In genomic region chr16:70703041-70703834, GRCh38 we compare ENCODE assay signal across 8 cellular contexts. TPM values are rescaled to one million over a fixed set of nuclear protein-coding genes. Genes with fewer than 3 reads are reported as not detected.
DNase-seq lines count a peak whose midpoint lies in the region; ATAC-seq lines count a peak whose summit lies in the region.

No MANE protein-coding gene starts in this region.

- H3K27ac ChIP-seq in ACC112 (ENCODE audit: low read depth, low read length) (peak overlapping the region; percentile 0; the same call in 1 of the 2 replicates), ectodermal cell (ENCODE audit: insufficient read depth, low read depth, low read length, poor library complexity, severe bottlenecking) (peak overlapping the region; percentile 55)

- H3K4me1 ChIP-seq in ACC112 (ENCODE audit: control insufficient read depth, insufficient read depth, low read length, unreplicated experiment) (peaks cover 41% of the 10 kb centered on the region), ectodermal cell (ENCODE audit: control insufficient read depth, insufficient read depth, low read length) (peaks cover 25% of the 10 kb centered on the region), mucosa of stomach (ENCODE audit: control insufficient read depth, insufficient read depth, low read length) (peaks cover 30% of the 10 kb centered on the region)

- H2AFZ ChIP-seq in ACC112 (ENCODE audit: low read length, unreplicated experiment): no peak overlapping the region

- H3K27me3 ChIP-seq in ACC112 (ENCODE audit: insufficient read depth, low read length): no peaks in the 10 kb centered on the region
- H3K27me3 ChIP-seq in ectodermal cell (ENCODE audit: control insufficient read depth, insufficient read depth, low read length, poor library complexity, severe bottlenecking): no peaks in the 10 kb centered on the region
- no peaks in the 10 kb centered on the region for H3K27me3 ChIP-seq in mucosa of stomach (ENCODE audit: control insufficient read depth, insufficient read depth, low read length)

- no peaks in the 10 kb centered on the region for H3K9me3 ChIP-seq in ectodermal cell (ENCODE audit: control insufficient read depth, low read length)
- no peaks in the 10 kb centered on the region for H3K9me3 ChIP-seq in mucosa of stomach (ENCODE audit: control insufficient read depth, low read length)

- H3K79me2 ChIP-seq in ACC112 (ENCODE audit: control insufficient read depth, insufficient read depth, low read length, unreplicated experiment): no peaks in the 10 kb centered on the region

- H3K4me3 ChIP-seq in ACC112 (ENCODE audit: low read depth, low read length) (no peak overlapping the region), ectodermal cell (ENCODE audit: insufficient read depth, low read depth, low read length) (no peak overlapping the region), mucosa of stomach (ENCODE audit: low read length) (no peak overlapping the region)

- 62 to 66% methylated on average over 16 of the region's 16 CpGs for WGBS in ectodermal cell, 2 experiments

- ATAC-seq in HG03108 (IDR thresholded peaks at IDR 0.05; ENCODE audit: unreplicated experiment) (no peak), GM21367 (IDR thresholded peaks at IDR 0.05; ENCODE audit: unreplicated experiment) (no peak)

- DNase-seq in M059J (ENCODE audit: low read depth): peak; percentile 94
- no peak for DNase-seq in AML-193 (lab: John Stamatoyannopoulos, UW)
- no peak for DNase-seq in GF-D8 (lab: John Stamatoyannopoulos, UW)

- H3K9ac ChIP-seq in mucosa of stomach (ENCODE audit: low read length): peak overlapping the region; percentile 25

- H3K36me3 ChIP-seq in ACC112 (ENCODE audit: insufficient read depth, low read length): peaks cover 4% of the 10 kb centered on the region; the same call in 1 of the 2 replicates
- no peaks in the 10 kb centered on the region for H3K36me3 ChIP-seq in ectodermal cell (ENCODE audit: control insufficient read depth, insufficient read depth, low read length)
- H3K36me3 ChIP-seq in mucosa of stomach (ENCODE audit: control insufficient read depth, insufficient read depth, low read length): no peaks in the 10 kb centered on the region

RNA-seq across cellular contexts. Expression of gene MTSS2, which starts 17.4 kb away (rescaled TPM):
- 39.3 and 69.0 TPM in 2 replicates for total RNA-seq in M059J (2014; rRNA removed; shearing (Covaris generic))
- 83.6 TPM for polyA plus RNA-seq in ectodermal cell (2013, experiment 1 of 4)
- polyA plus RNA-seq in ectodermal cell (2013, experiment 2 of 4): 65.7 TPM
- polyA plus RNA-seq in ectodermal cell (2013, experiment 3 of 4): 67.5 TPM
- 64.8 TPM for polyA plus RNA-seq in ectodermal cell (2013, experiment 4 of 4)

RNA-seq across cellular contexts. Expression of gene IL34, which starts 56.9 kb away (rescaled TPM):
- total RNA-seq in M059J (2014; rRNA removed; shearing (Covaris generic)): 0.86 TPM in 1 of 2 replicates, not detected in the other
- polyA plus RNA-seq in ectodermal cell (2013, experiment 1 of 4): not detected
- 0.12 TPM for polyA plus RNA-seq in ectodermal cell (2013, experiment 2 of 4)
- not detected for polyA plus RNA-seq in ectodermal cell (2013, experiment 3 of 4)
- not detected for polyA plus RNA-seq in ectodermal cell (2013, experiment 4 of 4)
